ENCODE assay signal across 1 cellular context in the genomic region with DNA sequence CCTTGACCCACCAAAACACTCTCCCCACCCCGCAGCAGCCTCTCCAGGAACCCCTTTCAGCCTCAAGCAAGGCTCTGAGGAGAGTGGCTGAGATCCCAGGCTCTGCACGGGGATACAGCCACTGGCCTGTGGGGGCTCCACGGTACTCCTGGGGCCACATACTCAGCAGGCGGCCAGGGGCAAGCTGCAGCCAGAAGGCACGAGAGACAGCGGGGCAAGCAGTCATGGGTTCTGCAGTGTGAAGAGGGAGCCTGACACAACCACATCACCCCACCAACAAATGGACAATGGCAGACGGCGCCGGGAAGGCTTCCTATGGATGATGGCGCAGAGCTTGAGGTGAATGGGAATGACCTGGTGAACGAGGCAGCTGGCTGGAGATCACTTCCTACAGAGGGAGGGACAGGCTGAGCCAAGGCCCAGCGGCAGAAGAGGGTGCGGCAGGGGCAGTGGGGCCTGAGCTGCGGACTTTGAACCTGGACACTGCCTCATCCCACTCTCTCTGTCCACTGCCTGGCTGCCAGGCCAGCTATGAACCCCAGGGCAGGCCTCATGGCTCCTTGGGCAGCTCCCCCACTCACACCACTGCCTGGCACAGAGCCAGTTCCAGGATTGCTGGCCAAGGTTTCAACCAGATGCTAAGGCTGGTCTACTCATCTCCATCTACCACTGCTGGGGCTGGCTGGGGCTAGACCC.
TF ChIP-seq lines count a peak whose summit lies in the region.

No MANE protein-coding gene starts in this region.

TF ChIP-seq in HepG2, 621 proteins besides CTCF, POLR2A, EP300 and RAD21 (continued from another document):
- peak; percentile 75; the same call in 1 of the 2 replicates for TF ChIP-seq ZKSCAN5 (CRISPR knock-in tag; IDR thresholded peaks at IDR 0.05)
- TF ChIP-seq GATAD2A (CRISPR knock-in tag; IDR thresholded peaks at IDR 0.05) = peak; percentile 96
- TF ChIP-seq KMT2B (CRISPR knock-in tag; IDR thresholded peaks at IDR 0.05) = 0 out of 2 replicates have a peak, but pooled peaks have one; percentile 64
- no peak for TF ChIP-seq ZNF138 (CRISPR knock-in tag; IDR thresholded peaks at IDR 0.05; ENCODE audit: low read depth)
- TF ChIP-seq NAIF1 (CRISPR knock-in tag; IDR thresholded peaks at IDR 0.05; ENCODE audit: borderline replicate concordance) = no peak
- TF ChIP-seq HDAC1 (CRISPR knock-in tag; IDR thresholded peaks at IDR 0.05) = peak; percentile 90
- no peak for TF ChIP-seq HNRNPK (IDR thresholded peaks at IDR 0.05; ENCODE audit: low read depth, low read length, poor library complexity, severe bottlenecking)
- TF ChIP-seq KLF6 (CRISPR knock-in tag; IDR thresholded peaks at IDR 0.05) = 0 out of 2 replicates have a peak, but pooled peaks have one; percentile 84
- TF ChIP-seq, protein P1, sequence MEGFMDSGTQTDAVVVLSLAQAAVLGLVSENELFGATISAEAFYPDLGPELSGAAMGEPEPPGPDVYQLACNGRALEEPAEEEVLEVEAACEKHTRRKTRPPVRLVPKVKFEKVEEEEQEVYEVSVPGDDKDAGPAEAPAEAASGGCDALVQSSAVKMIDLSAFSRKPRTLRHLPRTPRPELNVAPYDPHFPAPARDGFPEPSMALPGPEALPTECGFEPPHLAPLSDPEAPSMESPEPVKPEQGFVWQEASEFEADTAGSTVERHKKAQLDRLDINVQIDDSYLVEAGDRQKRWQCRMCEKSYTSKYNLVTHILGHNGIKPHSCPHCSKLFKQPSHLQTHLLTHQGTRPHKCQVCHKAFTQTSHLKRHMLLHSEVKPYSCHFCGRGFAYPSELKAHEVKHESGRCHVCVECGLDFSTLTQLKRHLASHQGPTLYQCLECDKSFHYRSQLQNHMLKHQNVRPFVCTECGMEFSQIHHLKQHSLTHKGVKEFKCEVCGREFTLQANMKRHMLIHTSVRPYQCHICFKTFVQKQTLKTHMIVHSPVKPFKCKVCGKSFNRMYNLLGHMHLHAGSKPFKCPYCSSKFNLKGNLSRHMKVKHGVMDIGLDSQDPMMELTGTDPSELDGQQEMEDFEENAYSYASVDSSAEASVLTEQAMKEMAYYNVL (CRISPR knock-in tag; IDR thresholded peaks at IDR 0.05; ENCODE audit: borderline replicate concordance) = peak; percentile 85
- no peak for TF ChIP-seq SP2 (CRISPR knock-in tag; IDR thresholded peaks at IDR 0.05)
- TF ChIP-seq, protein P2, sequence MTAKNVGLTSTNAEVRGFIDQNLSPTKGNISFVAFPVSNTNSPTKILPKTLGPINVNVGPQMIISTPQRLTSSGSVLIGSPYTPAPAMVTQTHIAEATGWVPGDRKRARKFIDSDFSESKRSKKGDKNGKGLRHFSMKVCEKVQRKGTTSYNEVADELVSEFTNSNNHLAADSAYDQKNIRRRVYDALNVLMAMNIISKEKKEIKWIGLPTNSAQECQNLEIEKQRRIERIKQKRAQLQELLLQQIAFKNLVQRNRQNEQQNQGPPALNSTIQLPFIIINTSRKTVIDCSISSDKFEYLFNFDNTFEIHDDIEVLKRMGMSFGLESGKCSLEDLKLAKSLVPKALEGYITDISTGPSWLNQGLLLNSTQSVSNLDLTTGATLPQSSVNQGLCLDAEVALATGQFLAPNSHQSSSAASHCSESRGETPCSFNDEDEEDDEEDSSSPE (CRISPR knock-in tag; IDR thresholded peaks at IDR 0.05) = peak; percentile 57; the same call in 1 of the 2 replicates
